ENCODE assay signal across 16 cellular contexts in the genomic region with DNA sequence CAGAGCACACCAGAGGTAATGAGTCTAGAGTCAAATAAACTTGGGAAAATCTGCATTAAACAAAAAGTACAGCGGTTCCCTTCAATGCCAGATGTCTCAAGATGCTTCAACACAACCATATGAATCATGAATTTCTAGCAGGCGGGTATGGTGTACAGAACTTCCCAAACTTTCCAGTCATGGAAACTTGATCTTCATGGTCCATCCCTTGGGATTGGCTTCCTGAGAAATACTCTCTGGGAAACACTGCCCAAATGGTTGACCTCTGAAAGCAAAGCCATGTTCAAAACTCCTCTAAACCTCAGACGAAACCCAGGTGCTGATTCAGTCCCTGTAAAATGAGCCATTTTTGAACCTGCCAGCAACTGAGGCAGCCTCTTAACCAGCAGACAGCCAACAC. TPM values are rescaled to one million over a fixed set of nuclear protein-coding genes. Genes with fewer than 3 reads are reported as not detected.
"Had no signal": no experiment of that assay in that cellular context is flagged by ENCODE, and none has a peak within 500 bp of the region (broad histone marks: within the 10 kb centered on the region; RNA-seq: fewer than 3 reads in every experiment).

No MANE protein-coding gene starts in this region.

- H3K27ac ChIP-seq: testis, upper lobe of right lung had no signal

- H3K36me3 ChIP-seq: adrenal gland, upper lobe of right lung had no signal

- H3K9me3 ChIP-seq: adrenal gland, testis, upper lobe of right lung had no signal

- ATAC-seq: esophagus mucosa; left ventricle myocardium superior; stimulated activated naive CD8-positive, alpha-beta T cell treated with anti-CD3 and anti-CD28 coated beads, Interleukin-15, Interleukin-2, amounts not matched to agents 100 U/mL and 50 U/mL, for 24 hours; upper lobe of right lung; WTC11 had no signal

- DNase-seq: activated CD4-positive, alpha-beta T cell treated with anti-CD3 and anti-CD28 coated beads for 48 hours; activated naive CD4-positive, alpha-beta T cell treated with anti-CD3 and anti-CD28 coated beads, Interleukin-2, amount 10 ng/mL, durations not matched to agents 7 days and 5 days; adrenal gland; hippocampal formation; left ventricle myocardium superior; mesendoderm; stimulated activated CD4-positive, alpha-beta T cell treated with anti-CD3 and anti-CD28 coated beads, Interleukin-4, amount 100 ng/mL, for 1 hour; stimulated activated CD8-positive, alpha-beta memory T cell treated with anti-CD3 and anti-CD28 coated beads, Interleukin-4, amount 100 ng/mL, for 48 hours; stimulated activated naive CD8-positive, alpha-beta T cell treated with anti-CD3 and anti-CD28 coated beads, Interleukin-15, Interleukin-2, amounts not matched to agents 100 U/mL and 50 U/mL, for 24 hours; testis; upper lobe of right lung had no signal

- H3K27me3 ChIP-seq: adrenal gland, testis, upper lobe of right lung had no signal

- H3K4me3 ChIP-seq: adrenal gland, testis, upper lobe of right lung had no signal

RNA-seq across cellular contexts. Expression of gene TMEM247, which starts 16.4 kb away (rescaled TPM):
- total RNA-seq: adrenal gland, esophagus mucosa, kidney epithelial cell, left ventricle myocardium superior, osteocyte, pulmonary artery endothelial cell, upper lobe of right lung, WTC11 had no signal
